8 cellular contexts compared by ENCODE assay signal in the genomic region with DNA sequence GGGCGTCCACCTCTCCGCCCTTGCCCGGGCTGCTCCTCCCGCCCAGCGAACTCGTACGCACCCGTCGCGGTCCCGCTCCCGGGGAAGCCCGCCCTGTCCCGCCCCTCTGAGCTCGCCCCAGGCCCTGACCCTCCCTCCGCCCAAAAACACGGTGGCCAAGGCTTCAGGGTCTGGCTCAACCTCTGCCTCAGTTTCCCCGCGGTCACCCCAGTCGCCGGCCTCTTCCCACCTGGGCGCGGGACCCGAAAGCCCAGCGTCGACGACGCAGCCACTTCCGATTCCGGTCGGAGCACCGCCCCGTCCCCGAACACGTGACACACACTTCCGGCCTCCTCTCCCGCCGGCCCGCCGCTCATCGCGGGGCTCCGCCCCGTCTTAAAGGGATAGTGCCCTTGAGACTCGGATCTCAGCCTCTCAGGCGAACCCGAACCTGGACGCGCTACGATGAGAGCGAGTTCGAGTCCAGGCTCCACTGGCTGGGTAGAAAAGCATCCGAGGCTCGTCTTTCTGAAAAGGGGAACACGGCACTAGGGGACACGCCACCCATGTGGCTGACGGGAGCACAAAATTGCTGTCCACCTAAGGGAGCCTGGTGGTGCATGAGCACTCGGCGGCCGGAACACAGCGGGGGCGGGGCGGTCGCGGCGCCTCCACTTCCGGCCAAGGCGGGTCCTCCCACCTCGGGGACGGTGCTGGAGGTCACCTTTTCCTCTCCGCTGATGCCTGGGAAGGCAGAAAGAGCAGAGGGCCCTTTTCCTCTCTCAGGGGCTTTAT. TPM values are rescaled to one million over a fixed set of nuclear protein-coding genes. Genes with fewer than 3 reads are reported as not detected.
DNase-seq lines count a peak whose midpoint lies in the region; ATAC-seq and TF ChIP-seq lines count a peak whose summit lies in the region.

A gene (minus strand): TSS at position 282 of the 774 bp plus-strand sequence. CDS start 312 bp downstream, outside the sequence.

- H3K9me3 ChIP-seq in BLaER1 treated with 17β-estradiol and CSF1 and Interleukin-3, amounts not matched to agents 10 nM and 100 nM (replicated peaks in 1 of 11), result no peaks in the 10 kb centered on the region
- no peaks in the 10 kb centered on the region for H3K9me3 ChIP-seq in liver (ENCODE audit: control insufficient read depth in 4 of 4, low read length in 3 of 4)

- H3K27ac ChIP-seq in BLaER1 treated with 17β-estradiol and CSF1 and Interleukin-3, amounts not matched to agents 10 nM and 100 nM, result peak within 1 kb of the TSS; percentile 52 to 86 (median 78)
- H3K27ac ChIP-seq in liver (ENCODE audit: low read depth in 1 of 2, low read length in 2 of 2), result peak within 1 kb of the TSS; percentile 70 to 72

- peak within 1 kb of the TSS; percentile 75 to 89 (median 86) for H3K4me3 ChIP-seq in BLaER1 treated with 17β-estradiol and CSF1 and Interleukin-3, amounts not matched to agents 10 nM and 100 nM
- H3K4me3 ChIP-seq in liver (ENCODE audit: low read depth in 1 of 3, low read length in 3 of 3), result peak within 1 kb of the TSS; percentile 74 to 97 (median 90)

- no peak for TF ChIP-seq CTCF in liver (IDR thresholded peaks at IDR 0.05; ENCODE audit: low read depth, low read length, missing input control)

- peak; percentile 87 for ATAC-seq in GM19351 (IDR thresholded peaks at IDR 0.05; ENCODE audit: unreplicated experiment)
- ATAC-seq in HG03565 (IDR thresholded peaks at IDR 0.05; ENCODE audit: unreplicated experiment), result peak; percentile 82

- H3K4me2 ChIP-seq in BLaER1 treated with 17β-estradiol and CSF1 and Interleukin-3, amounts not matched to agents 10 nM and 100 nM, result peak within 1 kb of the TSS; percentile 91 to 96 (median 95)

- TF ChIP-seq RAD21 in liver (IDR thresholded peaks at IDR 0.05), result no peak

- DNase-seq in NCI-H82 (lab: John Stamatoyannopoulos, UW) (peak; percentile 96), dermis microvascular lymphatic vessel endothelial cell (ENCODE audit: low read depth in 2 of 2) (peak; percentile 85 to 93)
- peak; percentile 89 to 90 for DNase-seq in activated CD4-positive, alpha-beta T cell treated with anti-CD3 and anti-CD28 coated beads, Interleukin-2, amount 50 U/mL, for 4 hours
- peak; percentile 93 for DNase-seq in stimulated activated CD4-positive, alpha-beta T cell treated with anti-CD3 and anti-CD28 coated beads, Interleukin-4, amount 100 ng/mL, for 1 hour

- WGBS in liver, result under 1% methylated on average over 71 of the region's 71 CpGs

- peaks cover 20 to 36% (median 34%) of the 10 kb centered on the region in 11 experiments; a peak in 21 of 22 replicates for H3K36me3 ChIP-seq in BLaER1 treated with 17β-estradiol and CSF1 and Interleukin-3, amounts not matched to agents 10 nM and 100 nM
- H3K36me3 ChIP-seq in liver (ENCODE audit: control insufficient read depth in 4 of 4, insufficient read depth in 3 of 4, low read depth in 1 of 4, low read length in 3 of 4), result peaks cover 0 to 6% (median 0%) of the 10 kb centered on the region in 4 donors

- H3K4me1 ChIP-seq in BLaER1 treated with 17β-estradiol and CSF1 and Interleukin-3, amounts not matched to agents 10 nM and 100 nM, result peaks cover 30 to 44% (median 37%) of the 10 kb centered on the region in 10 experiments
- peaks cover 2 to 17% (median 8%) of the 10 kb centered on the region in 4 donors for H3K4me1 ChIP-seq in liver (ENCODE audit: control insufficient read depth in 4 of 4, insufficient read depth in 4 of 4, low read length in 3 of 4)

- peak within 1 kb of the TSS; percentile 70 to 89 (median 86) for H3K9ac ChIP-seq in BLaER1 treated with 17β-estradiol and CSF1 and Interleukin-3, amounts not matched to agents 10 nM and 100 nM
- peak within 1 kb of the TSS; percentile 11 to 68 for H3K9ac ChIP-seq in liver (ENCODE audit: low read depth in 1 of 2, low read length in 2 of 2)

- H4K20me1 ChIP-seq in BLaER1 treated with 17β-estradiol and CSF1 and Interleukin-3, amounts not matched to agents 10 nM and 100 nM, result peaks cover 38 to 46% (median 44%) of the 10 kb centered on the region in 11 experiments

- peaks cover 0 to 6% (median 0%) of the 10 kb centered on the region in 11 experiments; a peak in 7 of 22 replicates for H3K27me3 ChIP-seq in BLaER1 treated with 17β-estradiol and CSF1 and Interleukin-3, amounts not matched to agents 10 nM and 100 nM
- no peaks in the 10 kb centered on the region for H3K27me3 ChIP-seq in liver (ENCODE audit: control insufficient read depth in 4 of 4, insufficient read depth in 4 of 4, low read length in 3 of 4)

TF ChIP-seq in liver, 16 proteins besides CTCF, POLR2A, EP300 and RAD21:
- TF ChIP-seq JUND (IDR thresholded peaks at IDR 0.05) (no peak), FOXA2 (IDR thresholded peaks at IDR 0.05) (no peak), FOXA1 (IDR thresholded peaks at IDR 0.05) (no peak), HNF4G (IDR thresholded peaks at IDR 0.05) (no peak), RXRA (IDR thresholded peaks at IDR 0.05) (peak; percentile 10 to 14), TAF1 (conservative IDR thresholded peaks at IDR 0.05) (no peak), HNF4A (conservative IDR thresholded peaks at IDR 0.05) (no peak), GABPA (IDR thresholded peaks at IDR 0.05 in 1 of 2, conservative IDR thresholded peaks at IDR 0.05 in 1 of 2) (peak; percentile 80 to 96), EGR1 (IDR thresholded peaks at IDR 0.05; ENCODE audit: low read depth in 2 of 2) (peak in 1 of 2 donors; percentile 43), YY1 (IDR thresholded peaks at IDR 0.05) (peak; percentile 44), SP1 (IDR thresholded peaks at IDR 0.05) (peak; percentile 59), NR2F2 (IDR thresholded peaks at IDR 0.05) (no peak)
- TF ChIP-seq, protein P1, sequence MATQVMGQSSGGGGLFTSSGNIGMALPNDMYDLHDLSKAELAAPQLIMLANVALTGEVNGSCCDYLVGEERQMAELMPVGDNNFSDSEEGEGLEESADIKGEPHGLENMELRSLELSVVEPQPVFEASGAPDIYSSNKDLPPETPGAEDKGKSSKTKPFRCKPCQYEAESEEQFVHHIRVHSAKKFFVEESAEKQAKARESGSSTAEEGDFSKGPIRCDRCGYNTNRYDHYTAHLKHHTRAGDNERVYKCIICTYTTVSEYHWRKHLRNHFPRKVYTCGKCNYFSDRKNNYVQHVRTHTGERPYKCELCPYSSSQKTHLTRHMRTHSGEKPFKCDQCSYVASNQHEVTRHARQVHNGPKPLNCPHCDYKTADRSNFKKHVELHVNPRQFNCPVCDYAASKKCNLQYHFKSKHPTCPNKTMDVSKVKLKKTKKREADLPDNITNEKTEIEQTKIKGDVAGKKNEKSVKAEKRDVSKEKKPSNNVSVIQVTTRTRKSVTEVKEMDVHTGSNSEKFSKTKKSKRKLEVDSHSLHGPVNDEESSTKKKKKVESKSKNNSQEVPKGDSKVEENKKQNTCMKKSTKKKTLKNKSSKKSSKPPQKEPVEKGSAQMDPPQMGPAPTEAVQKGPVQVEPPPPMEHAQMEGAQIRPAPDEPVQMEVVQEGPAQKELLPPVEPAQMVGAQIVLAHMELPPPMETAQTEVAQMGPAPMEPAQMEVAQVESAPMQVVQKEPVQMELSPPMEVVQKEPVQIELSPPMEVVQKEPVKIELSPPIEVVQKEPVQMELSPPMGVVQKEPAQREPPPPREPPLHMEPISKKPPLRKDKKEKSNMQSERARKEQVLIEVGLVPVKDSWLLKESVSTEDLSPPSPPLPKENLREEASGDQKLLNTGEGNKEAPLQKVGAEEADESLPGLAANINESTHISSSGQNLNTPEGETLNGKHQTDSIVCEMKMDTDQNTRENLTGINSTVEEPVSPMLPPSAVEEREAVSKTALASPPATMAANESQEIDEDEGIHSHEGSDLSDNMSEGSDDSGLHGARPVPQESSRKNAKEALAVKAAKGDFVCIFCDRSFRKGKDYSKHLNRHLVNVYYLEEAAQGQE (IDR thresholded peaks at IDR 0.05), result peak; percentile 59
- TF ChIP-seq, protein P2, sequence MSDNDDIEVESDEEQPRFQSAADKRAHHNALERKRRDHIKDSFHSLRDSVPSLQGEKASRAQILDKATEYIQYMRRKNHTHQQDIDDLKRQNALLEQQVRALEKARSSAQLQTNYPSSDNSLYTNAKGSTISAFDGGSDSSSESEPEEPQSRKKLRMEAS (IDR thresholded peaks at IDR 0.05), result peak; percentile 94
- TF ChIP-seq, protein P3, sequence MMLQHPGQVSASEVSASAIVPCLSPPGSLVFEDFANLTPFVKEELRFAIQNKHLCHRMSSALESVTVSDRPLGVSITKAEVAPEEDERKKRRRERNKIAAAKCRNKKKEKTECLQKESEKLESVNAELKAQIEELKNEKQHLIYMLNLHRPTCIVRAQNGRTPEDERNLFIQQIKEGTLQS (IDR thresholded peaks at IDR 0.05), result no peak
- TF ChIP-seq, protein P4, sequence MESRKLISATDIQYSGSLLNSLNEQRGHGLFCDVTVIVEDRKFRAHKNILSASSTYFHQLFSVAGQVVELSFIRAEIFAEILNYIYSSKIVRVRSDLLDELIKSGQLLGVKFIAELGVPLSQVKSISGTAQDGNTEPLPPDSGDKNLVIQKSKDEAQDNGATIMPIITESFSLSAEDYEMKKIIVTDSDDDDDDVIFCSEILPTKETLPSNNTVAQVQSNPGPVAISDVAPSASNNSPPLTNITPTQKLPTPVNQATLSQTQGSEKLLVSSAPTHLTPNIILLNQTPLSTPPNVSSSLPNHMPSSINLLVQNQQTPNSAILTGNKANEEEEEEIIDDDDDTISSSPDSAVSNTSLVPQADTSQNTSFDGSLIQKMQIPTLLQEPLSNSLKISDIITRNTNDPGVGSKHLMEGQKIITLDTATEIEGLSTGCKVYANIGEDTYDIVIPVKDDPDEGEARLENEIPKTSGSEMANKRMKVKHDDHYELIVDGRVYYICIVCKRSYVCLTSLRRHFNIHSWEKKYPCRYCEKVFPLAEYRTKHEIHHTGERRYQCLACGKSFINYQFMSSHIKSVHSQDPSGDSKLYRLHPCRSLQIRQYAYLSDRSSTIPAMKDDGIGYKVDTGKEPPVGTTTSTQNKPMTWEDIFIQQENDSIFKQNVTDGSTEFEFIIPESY (IDR thresholded peaks at IDR 0.05), result no peak

RNA-seq across cellular contexts. Expression of the gene that starts here (rescaled TPM):
- total RNA-seq in dermis microvascular lymphatic vessel endothelial cell, result 15.4 and 24.4 TPM in 2 replicates
- total RNA-seq in liver, result 10 to 100 TPM; 17.3 to 19.8 TPM
- polyA plus RNA-seq in liver, result 10 to 100 TPM; 15.1 to 19.8 TPM

Comparison
In these comparisons a context has a peak if more than half of its experiments do, and no peak if none do; other contexts are left out.
1. Peak in every context shown above with its lines: DNase-seq, ATAC-seq, H3K4me3 ChIP-seq and H3K27ac ChIP-seq.